Comparison of ENCODE assay signal across 8 cellular contexts in the genomic region with DNA sequence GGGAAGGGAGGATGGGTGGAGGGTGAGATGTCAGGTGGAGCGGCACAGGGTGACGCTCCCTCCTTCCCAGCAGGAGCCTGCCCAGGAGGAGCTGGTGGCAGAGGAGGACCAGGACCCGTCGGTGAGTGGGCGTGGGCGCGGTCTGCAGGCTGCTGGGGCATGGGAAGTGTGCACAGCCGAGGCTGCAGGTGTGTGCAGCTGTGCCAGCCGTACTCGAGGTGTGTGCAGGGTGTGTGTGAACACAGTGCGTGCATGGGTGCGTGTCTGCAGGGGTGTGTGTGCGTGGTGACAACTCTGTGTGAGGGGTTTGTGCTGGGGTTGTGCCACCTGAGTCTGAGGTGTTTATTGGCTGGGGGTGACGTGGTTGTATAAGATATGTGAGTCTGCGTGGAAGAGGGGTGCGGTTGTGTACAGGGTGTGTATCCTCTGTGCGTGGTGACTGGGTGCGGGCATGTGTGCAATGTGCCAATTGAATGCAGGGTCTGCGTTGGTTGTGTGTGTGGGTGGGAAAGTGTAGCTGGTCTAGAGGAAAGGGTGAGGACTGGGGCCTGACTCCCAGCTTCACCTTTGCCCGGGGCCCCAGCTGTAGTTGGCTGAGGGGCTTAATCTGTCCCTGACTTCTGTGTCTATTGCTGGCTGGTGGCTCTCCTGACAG. TPM values are rescaled to one million over a fixed set of nuclear protein-coding genes. Genes with fewer than 3 reads are reported as not detected.
DNase-seq lines count a peak whose midpoint lies in the region; ATAC-seq, FAIRE-seq and TF ChIP-seq lines count a peak whose summit lies in the region.

No MANE protein-coding gene starts in this region.

- H3K4me1 ChIP-seq in ES-I3 (ENCODE audit: insufficient read depth, low read length) (no peaks in the 10 kb centered on the region), endothelial cell of umbilical vein (ENCODE audit: control insufficient read depth, extremely low read depth, insufficient read depth, low read length) (peaks cover 10% of the 10 kb centered on the region), vagina (peaks cover 24% of the 10 kb centered on the region)

- H3K4me1 Mint-ChIP-seq in nephron = peaks cover 24% of the 10 kb centered on the region

- H3K79me2 ChIP-seq in endothelial cell of umbilical vein (ENCODE audit: control insufficient read depth, insufficient read depth, low read length) = no peaks in the 10 kb centered on the region

- peak; percentile 34 for DNase-seq in activated CD4-positive, alpha-beta T cell treated with anti-CD3 and anti-CD28 coated beads, Interleukin-2, amount 50 U/mL, for 1 hour
- DNase-seq in endothelial cell of umbilical vein (ENCODE audit: low read depth, low spot score) = no peak
- DNase-seq in vagina (ENCODE audit: extremely low spot score in 2 of 2) = no peak
- DNase-seq in WERI-Rb-1 = no peak
- no peak for DNase-seq in SK-N-DZ (ENCODE audit: low spot score)

- no peak for TF ChIP-seq POLR2A in endothelial cell of umbilical vein (IDR thresholded peaks at IDR 0.05; ENCODE audit: low read depth, low read length)
- no peak for TF ChIP-seq POLR2A in vagina (IDR thresholded peaks at IDR 0.05)

- no peak for FAIRE-seq in endothelial cell of umbilical vein (lab: Jason Lieb, UNC)

- H3K9me3 ChIP-seq in ES-I3 (ENCODE audit: control insufficient read depth, insufficient read depth, low read length) = no peaks in the 10 kb centered on the region
- no peaks in the 10 kb centered on the region for H3K9me3 ChIP-seq in endothelial cell of umbilical vein (replicated peaks; ENCODE audit: control insufficient read depth, insufficient read depth, low read length)
- H3K9me3 ChIP-seq in vagina = no peaks in the 10 kb centered on the region
- no peaks in the 10 kb centered on the region for H3K9me3 ChIP-seq in WERI-Rb-1 (ENCODE audit: severe bottlenecking)

- CTCF ChIA-PET in endothelial cell of umbilical vein (lab: Charles Lee) = interaction anchor here (0.6 to 5.1 kb wide), 5 partner anchors 9 to 35 kb away, joined by 3 to 32 read pairs (median 4); a partner anchor contains a TSS

- no peaks in the 10 kb centered on the region for H3K9me1 ChIP-seq in endothelial cell of umbilical vein (replicated peaks; ENCODE audit: control insufficient read depth, extremely low read depth, insufficient read depth, low read length)

- no peaks in the 10 kb centered on the region for H4K20me1 ChIP-seq in endothelial cell of umbilical vein (replicated peaks; ENCODE audit: control insufficient read depth, extremely low read depth, insufficient read depth, low read length)

- H3K4me3 ChIP-seq in endothelial cell of umbilical vein (replicated peaks in 1 of 3; ENCODE audit: insufficient read depth in 1 of 3, low read depth in 1 of 3, low read length in 3 of 3) (peak overlapping the region; percentile 24 to 40 (median 26)), vagina (peak overlapping the region; percentile 54 to 81), WERI-Rb-1 (ENCODE audit: low read depth, low read length) (no peak overlapping the region)

- H3K9me3 Mint-ChIP-seq in nephron = no peaks in the 10 kb centered on the region

- dilution Hi-C loops in endothelial cell of umbilical vein (cut with MboI; ENCODE audit: extremely low pct_ligation_motif_present, low sequenced_read_pairs) = no loop called here

- H2AFZ ChIP-seq in endothelial cell of umbilical vein (ENCODE audit: low read depth, low read length) = peak overlapping the region; percentile 68

- H3K27me3 ChIP-seq in endothelial cell of umbilical vein (ENCODE audit: control insufficient read depth in 2 of 2, insufficient read depth in 2 of 2, low read length in 2 of 2) = no peaks in the 10 kb centered on the region
- no peaks in the 10 kb centered on the region for H3K27me3 ChIP-seq in vagina
- H3K27me3 ChIP-seq in WERI-Rb-1 (ENCODE audit: insufficient read depth, low read depth, severe bottlenecking) = no peaks in the 10 kb centered on the region

- intact Hi-C loops in endothelial cell of umbilical vein (cut with micrococcal nuclease) = no loop called here
- intact Hi-C loops in vagina (cut with DNase I) = no loop called here

- POLR2A ChIA-PET in endothelial cell of umbilical vein (lab: Charles Lee) = no interaction called here

- peak overlapping the region; percentile 84 to 90 (median 90) for H3K27ac Mint-ChIP-seq in nephron

- peaks cover 4% of the 10 kb centered on the region for H3K36me3 Mint-ChIP-seq in nephron (ENCODE audit: low read depth)

- peaks cover 7% of the 10 kb centered on the region for H3K27me3 Mint-ChIP-seq in nephron (ENCODE audit: low read depth)

- no peak overlapping the region for H3K27ac ChIP-seq in endothelial cell of umbilical vein (ENCODE audit: insufficient read depth, low read depth, low read length)
- H3K27ac ChIP-seq in vagina = peak overlapping the region; percentile 82
- no peak overlapping the region for H3K27ac ChIP-seq in WERI-Rb-1

- H3K36me3 ChIP-seq in ES-I3 (ENCODE audit: insufficient read depth, low read length) (no peaks in the 10 kb centered on the region), endothelial cell of umbilical vein (ENCODE audit: control insufficient read depth in 2 of 2, extremely low read depth in 1 of 2, insufficient read depth in 2 of 2, low read length in 2 of 2) (no peaks in the 10 kb centered on the region), vagina (no peaks in the 10 kb centered on the region), WERI-Rb-1 (no peaks in the 10 kb centered on the region)

- peak overlapping the region; percentile 76 to 79 (median 78) for H3K4me3 Mint-ChIP-seq in nephron

- H3K9ac ChIP-seq in ES-I3 (ENCODE audit: low read depth, low read length) (peak overlapping the region; percentile 84; the same call in 1 of the 2 replicates), endothelial cell of umbilical vein (replicated peaks; ENCODE audit: extremely low read depth, insufficient read depth, low read length) (peak overlapping the region; percentile 49)

- TF ChIP-seq CTCF in endothelial cell of umbilical vein (IDR thresholded peaks at IDR 0.05; ENCODE audit: extremely low read depth in 1 of 2, insufficient read depth in 1 of 2, low read depth in 1 of 2, low read length in 2 of 2) (no peak), nephron (IDR thresholded peaks at IDR 0.05; ENCODE audit: unreplicated experiment in 3 of 3) (no peak), vagina (IDR thresholded peaks at IDR 0.05) (no peak), WERI-Rb-1 (IDR thresholded peaks at IDR 0.05; ENCODE audit: low read depth, low read length) (no peak)

- BruUV-seq in endothelial cell of umbilical vein (replicated peaks; lab: Mats Ljungman, UMichigan) = no TSS peak

- ATAC-seq in GM21528 (IDR thresholded peaks at IDR 0.05; ENCODE audit: low FRiP score, unreplicated experiment) = no peak

- peak overlapping the region; percentile 7 for H3K4me2 ChIP-seq in endothelial cell of umbilical vein (ENCODE audit: insufficient read depth, low read length)

RNA-seq across cellular contexts. Expression of a gene that starts 0.7 kb away (rescaled TPM):
- total RNA-seq in endothelial cell of umbilical vein = 21.0 and 28.4 TPM in 2 replicates
- 39.4 and 40.5 TPM in 2 replicates for polyA plus RNA-seq in endothelial cell of umbilical vein
- polyA plus RNA-seq in endothelial cell of umbilical vein (2011; cell fraction: cytosol; rRNA removed) = 25.6 and 34.9 TPM in 2 replicates
- polyA plus RNA-seq in endothelial cell of umbilical vein (2011; cell fraction: nucleus; rRNA removed) = 11.2 and 15.0 TPM in 2 replicates
- 17.3 and 30.7 TPM in 2 replicates for polyA plus RNA-seq in endothelial cell of umbilical vein (2012)
- 8.6 and 13.0 TPM in 2 replicates for polyA minus RNA-seq in endothelial cell of umbilical vein
- 1.3 TPM for polyA minus RNA-seq in endothelial cell of umbilical vein (2011; cell fraction: cytosol; rRNA and poly(A)+ RNA removed)
- polyA minus RNA-seq in endothelial cell of umbilical vein (2011; cell fraction: nucleus; rRNA and poly(A)+ RNA removed) = 2.6 and 3.4 TPM in 2 replicates
- total RNA-seq in vagina = 60.6 TPM
- polyA plus RNA-seq in SK-N-DZ (2014; cell fraction: cytosol; rRNA removed) = not detected in 2 replicates
- polyA plus RNA-seq in SK-N-DZ (2014; cell fraction: nucleus; rRNA removed) = not detected in 2 replicates

RNA-seq across cellular contexts. Expression of a gene that starts 9.0 kb away (rescaled TPM):
- 3.7 and 5.4 TPM in 2 replicates for total RNA-seq in endothelial cell of umbilical vein
- 3.6 and 4.3 TPM in 2 replicates for polyA plus RNA-seq in endothelial cell of umbilical vein
- polyA plus RNA-seq in endothelial cell of umbilical vein (2011; cell fraction: cytosol; rRNA removed) = 2.7 and 2.8 TPM in 2 replicates
- 4.2 and 6.2 TPM in 2 replicates for polyA plus RNA-seq in endothelial cell of umbilical vein (2011; cell fraction: nucleus; rRNA removed)
- polyA plus RNA-seq in endothelial cell of umbilical vein (2012) = 3.0 and 4.0 TPM in 2 replicates
- 2.5 and 3.1 TPM in 2 replicates for polyA minus RNA-seq in endothelial cell of umbilical vein
- 3.1 TPM for polyA minus RNA-seq in endothelial cell of umbilical vein (2011; cell fraction: cytosol; rRNA and poly(A)+ RNA removed)
- polyA minus RNA-seq in endothelial cell of umbilical vein (2011; cell fraction: nucleus; rRNA and poly(A)+ RNA removed) = 2.5 TPM in 2 replicates
- 20.1 TPM for total RNA-seq in vagina
- polyA plus RNA-seq in SK-N-DZ (2014; cell fraction: cytosol; rRNA removed) = 1.4 TPM in 2 replicates
- polyA plus RNA-seq in SK-N-DZ (2014; cell fraction: nucleus; rRNA removed) = 4.9 and 5.4 TPM in 2 replicates

RNA-seq across cellular contexts. Expression of a gene that starts 12.2 kb away (rescaled TPM):
- total RNA-seq in endothelial cell of umbilical vein (56.5 and 63.4 TPM in 2 replicates), vagina (60.2 TPM)
- polyA plus RNA-seq in endothelial cell of umbilical vein = 91.6 and 96.5 TPM in 2 replicates
- 97.0 and 110 TPM in 2 replicates for polyA plus RNA-seq in endothelial cell of umbilical vein (2011; cell fraction: cytosol; rRNA removed)
- polyA plus RNA-seq in endothelial cell of umbilical vein (2011; cell fraction: nucleus; rRNA removed) = 90.0 and 99.9 TPM in 2 replicates
- polyA plus RNA-seq in endothelial cell of umbilical vein (2012) = 52.3 and 67.0 TPM in 2 replicates
- polyA minus RNA-seq in endothelial cell of umbilical vein = 76.4 and 80.4 TPM in 2 replicates
- polyA minus RNA-seq in endothelial cell of umbilical vein (2011; cell fraction: cytosol; rRNA and poly(A)+ RNA removed) = 67.6 TPM
- 21.7 and 30.4 TPM in 2 replicates for polyA minus RNA-seq in endothelial cell of umbilical vein (2011; cell fraction: nucleus; rRNA and poly(A)+ RNA removed)
- polyA plus RNA-seq in SK-N-DZ (2014; cell fraction: cytosol; rRNA removed) = 240 and 288 TPM in 2 replicates
- polyA plus RNA-seq in SK-N-DZ (2014; cell fraction: nucleus; rRNA removed) = 144 and 185 TPM in 2 replicates

RNA-seq across cellular contexts. Expression of a gene that starts 29.9 kb away (rescaled TPM):
- total RNA-seq in endothelial cell of umbilical vein (2.9 and 4.5 TPM in 2 replicates), vagina (40.0 TPM)
- 29.1 and 30.8 TPM in 2 replicates for polyA plus RNA-seq in endothelial cell of umbilical vein
- 13.1 and 20.9 TPM in 2 replicates for polyA plus RNA-seq in endothelial cell of umbilical vein (2011; cell fraction: cytosol; rRNA removed)
- polyA plus RNA-seq in endothelial cell of umbilical vein (2011; cell fraction: nucleus; rRNA removed) = 2.1 TPM in 2 replicates
- polyA plus RNA-seq in endothelial cell of umbilical vein (2012) = 18.9 and 35.4 TPM in 2 replicates
- polyA minus RNA-seq in endothelial cell of umbilical vein = 9.3 and 26.8 TPM in 2 replicates
- 1.0 TPM for polyA minus RNA-seq in endothelial cell of umbilical vein (2011; cell fraction: cytosol; rRNA and poly(A)+ RNA removed)
- polyA minus RNA-seq in endothelial cell of umbilical vein (2011; cell fraction: nucleus; rRNA and poly(A)+ RNA removed) = 3.0 and 4.7 TPM in 2 replicates
- polyA plus RNA-seq in SK-N-DZ (2014; cell fraction: cytosol; rRNA removed) = 0.24 and 0.41 TPM in 2 replicates
- not detected in 2 replicates for polyA plus RNA-seq in SK-N-DZ (2014; cell fraction: nucleus; rRNA removed)

RNA-seq across cellular contexts. Expression of a gene that starts 34.1 kb away (rescaled TPM):
- 61.2 and 78.0 TPM in 2 replicates for total RNA-seq in endothelial cell of umbilical vein
- polyA plus RNA-seq in endothelial cell of umbilical vein = 368 and 384 TPM in 2 replicates
- polyA plus RNA-seq in endothelial cell of umbilical vein (2011; cell fraction: cytosol; rRNA removed) = 232 and 270 TPM in 2 replicates
- polyA plus RNA-seq in endothelial cell of umbilical vein (2011; cell fraction: nucleus; rRNA removed) = 167 and 168 TPM in 2 replicates
- polyA plus RNA-seq in endothelial cell of umbilical vein (2012) = 96.5 and 130 TPM in 2 replicates
- 198 and 233 TPM in 2 replicates for polyA minus RNA-seq in endothelial cell of umbilical vein
- polyA minus RNA-seq in endothelial cell of umbilical vein (2011; cell fraction: cytosol; rRNA and poly(A)+ RNA removed) = 61.6 TPM
- polyA minus RNA-seq in endothelial cell of umbilical vein (2011; cell fraction: nucleus; rRNA and poly(A)+ RNA removed) = 41.7 and 43.4 TPM in 2 replicates
- total RNA-seq in vagina = 73.4 TPM
- 211 and 280 TPM in 2 replicates for polyA plus RNA-seq in SK-N-DZ (2014; cell fraction: cytosol; rRNA removed)
- 166 and 227 TPM in 2 replicates for polyA plus RNA-seq in SK-N-DZ (2014; cell fraction: nucleus; rRNA removed)
